Comparison of ENCODE assay signal across 11 cellular contexts in the genomic region with DNA sequence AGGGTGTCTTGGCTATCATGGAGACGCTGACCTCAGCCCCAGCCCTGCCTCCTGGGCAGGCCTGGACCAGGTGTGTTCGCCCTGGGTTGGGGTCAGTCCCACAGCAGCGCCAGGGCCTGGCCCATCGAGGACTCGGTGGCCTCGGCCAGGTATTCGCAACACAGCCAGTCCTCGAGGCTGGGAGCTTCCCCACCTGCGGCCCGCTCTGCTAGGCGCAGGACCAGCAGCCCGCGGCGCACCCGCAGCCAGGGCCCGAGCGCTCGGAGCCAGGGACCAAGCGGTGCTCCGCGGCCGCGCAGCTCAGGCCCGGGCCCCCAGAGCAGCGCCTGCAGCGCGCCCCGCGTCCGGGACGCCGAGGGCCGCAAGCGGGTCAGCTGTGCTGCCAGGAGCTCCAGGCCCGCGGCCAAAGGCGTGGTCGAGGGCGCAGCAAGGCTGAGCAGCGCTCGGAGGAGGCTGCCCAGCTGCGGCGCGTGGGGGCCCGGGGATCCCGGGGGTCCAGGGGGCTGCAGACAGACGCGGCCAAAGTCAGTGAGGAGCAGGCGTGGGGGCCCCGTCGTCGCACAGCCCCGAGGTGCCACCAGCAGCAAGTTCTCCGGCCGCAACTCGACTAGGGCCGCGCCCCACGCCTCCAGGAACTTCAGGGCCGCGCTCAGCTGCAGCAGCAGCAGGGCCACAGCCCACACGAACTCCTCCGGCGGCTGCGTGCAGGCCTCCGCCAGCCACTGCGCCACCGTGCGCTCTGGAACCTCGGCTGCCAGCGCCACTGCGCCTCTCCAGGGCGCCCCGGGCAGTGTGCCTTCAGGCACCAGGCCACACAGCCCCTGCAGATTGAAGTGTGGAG. TPM values are rescaled to one million over a fixed set of nuclear protein-coding genes. Genes with fewer than 3 reads are reported as not detected.
DNase-seq lines count a peak whose midpoint lies in the region; ATAC-seq and TF ChIP-seq lines count a peak whose summit lies in the region.
"Had no signal": no experiment of that assay in that cellular context is flagged by ENCODE, and none has a peak within 500 bp of the region (broad histone marks: within the 10 kb centered on the region; RNA-seq: fewer than 3 reads in every experiment).

No MANE protein-coding gene starts in this region.

- WGBS in gastroesophageal sphincter (ENCODE audit: low coverage in 1 of 2), 2 donors, result 20% methylated on average over 3 of the region's 74 CpGs; no CpG with 5 or more reads in 1 of the 2 donors

- no peaks in the 10 kb centered on the region for H3K9me3 ChIP-seq in Peyer's patch
- no peaks in the 10 kb centered on the region for H3K9me3 ChIP-seq in gastroesophageal sphincter
- H3K9me3 ChIP-seq in skeletal muscle satellite cell (replicated peaks; ENCODE audit: low read length), result no peaks in the 10 kb centered on the region

- H3K9me3 Mint-ChIP-seq in mesothelial cell of epicardium, result no peaks in the 10 kb centered on the region
- H3K9me3 Mint-ChIP-seq: activated T-helper 17 cell treated with anti-CD3 and anti-CD28 coated beads, Interleukin-2, amount 50 U/mL, for 72 hours had no signal

- TF ChIP-seq CTCF in Peyer's patch (IDR thresholded peaks at IDR 0.05) (peak in 3 of 6 experiments; percentile 19 to 29 (median 22)), gastroesophageal sphincter (IDR thresholded peaks at IDR 0.05) (no peak), mesothelial cell of epicardium (IDR thresholded peaks at IDR 0.05; ENCODE audit: unreplicated experiment) (no peak)

- H3K36me3 Mint-ChIP-seq in mesothelial cell of epicardium, result peaks cover 13% of the 10 kb centered on the region

- H3K27ac Mint-ChIP-seq in mesothelial cell of epicardium, result no peak overlapping the region
- H3K27ac Mint-ChIP-seq: activated CD4-positive, alpha-beta T cell treated with anti-CD3 and anti-CD28 coated beads for 36 hours had no signal

- H3K4me3 Mint-ChIP-seq in mesothelial cell of epicardium, result no peak overlapping the region
- H3K4me3 Mint-ChIP-seq: activated T-helper 17 cell treated with anti-CD3 and anti-CD28 coated beads, Interleukin-2, amount 50 U/mL, for 72 hours had no signal

- peak overlapping the region in 3 of 4 donors; percentile 43 to 57 (median 55) for H3K27ac ChIP-seq in Peyer's patch
- peak overlapping the region in 3 of 4 donors; percentile 5 to 94 (median 60) for H3K27ac ChIP-seq in gastroesophageal sphincter
- H3K27ac ChIP-seq: brain microvascular endothelial cell, epithelial cell of prostate had no signal

- H3K27me3 ChIP-seq in Peyer's patch (no peaks in the 10 kb centered on the region), gastroesophageal sphincter (no peaks in the 10 kb centered on the region), skeletal muscle satellite cell (ENCODE audit: control insufficient read depth, insufficient read depth, low read length) (no peaks in the 10 kb centered on the region)
- H3K27me3 ChIP-seq: brain microvascular endothelial cell had no signal

- no peak overlapping the region for H3K9ac ChIP-seq in skeletal muscle satellite cell (ENCODE audit: low read depth, low read length)

- no peak for TF ChIP-seq POLR2A in Peyer's patch (IDR thresholded peaks at IDR 0.05)
- TF ChIP-seq POLR2A in gastroesophageal sphincter (IDR thresholded peaks at IDR 0.05), result no peak

- H3K36me3 ChIP-seq in Peyer's patch (peaks cover 0 to 19% (median 0%) of the 10 kb centered on the region in 3 donors), gastroesophageal sphincter (peaks cover 0 to 47% of the 10 kb centered on the region in 2 donors), skeletal muscle satellite cell (ENCODE audit: insufficient read depth, low read length) (peaks cover 37% of the 10 kb centered on the region)

- H3K4me3 ChIP-seq in Peyer's patch (no peak overlapping the region), gastroesophageal sphincter (peak overlapping the region in 1 of 2 donors; percentile 24), skeletal muscle satellite cell (ENCODE audit: low read length) (no peak overlapping the region)

- ATAC-seq in gastroesophageal sphincter (peak; percentile 29), HG02938 (IDR thresholded peaks at IDR 0.05; ENCODE audit: unreplicated experiment) (no peak)
- ATAC-seq: activated CD4-positive, alpha-beta T cell treated with anti-CD3 and anti-CD28 coated beads for 36 hours; activated T-helper 17 cell treated with anti-CD3 and anti-CD28 coated beads, Interleukin-2, amount 50 U/mL, for 72 hours had no signal

- no peaks in the 10 kb centered on the region for H3K27me3 Mint-ChIP-seq in mesothelial cell of epicardium (ENCODE audit: low read depth)
- H3K27me3 Mint-ChIP-seq: activated CD4-positive, alpha-beta T cell treated with anti-CD3 and anti-CD28 coated beads for 36 hours; activated T-helper 17 cell treated with anti-CD3 and anti-CD28 coated beads, Interleukin-2, amount 50 U/mL, for 72 hours had no signal

- no peak for TF ChIP-seq EP300 in gastroesophageal sphincter (IDR thresholded peaks at IDR 0.05)

- peak overlapping the region; percentile 38 for H3K4me2 ChIP-seq in skeletal muscle satellite cell (ENCODE audit: low read length)

- peak in 1 of 3 donors; percentile 74 for DNase-seq in Peyer's patch
- no peak for DNase-seq in mesothelial cell of epicardium (ENCODE audit: low spot score in 2 of 2, unreplicated experiment in 2 of 2)
- DNase-seq in NOMO-1 treated with dmso at 0.1 percent for 144 hours (lab: John Stamatoyannopoulos, UW; ENCODE audit: unreplicated experiment), result no peak

- H3K4me1 ChIP-seq in Peyer's patch, result peaks cover 7 to 57% (median 30%) of the 10 kb centered on the region in 4 donors
- H3K4me1 ChIP-seq in gastroesophageal sphincter, result peaks cover 0 to 67% (median 42%) of the 10 kb centered on the region in 3 donors
- H3K4me1 ChIP-seq in skeletal muscle satellite cell (ENCODE audit: control insufficient read depth, insufficient read depth, low read length), result peaks cover 41% of the 10 kb centered on the region

- peaks cover 22% of the 10 kb centered on the region for H3K4me1 Mint-ChIP-seq in mesothelial cell of epicardium

RNA-seq across cellular contexts. Expression of a gene that starts 6.2 kb away (rescaled TPM):
- total RNA-seq in Peyer's patch, result 1 to 10 TPM; 1.2 to 5.8 (median 2.6) TPM
- total RNA-seq in gastroesophageal sphincter, result 1 to 10 TPM in 1 of 4 donors, under 1 TPM in 2, not detected in 1; 0.16 to 1.3 (median 0.27) TPM
- total RNA-seq in skeletal muscle satellite cell (2012; rRNA removed), result not detected in 2 replicates
- 0.11 TPM in 1 of 3 replicates, not detected in the others for total RNA-seq in mesothelial cell of epicardium
- total RNA-seq: activated CD4-positive, alpha-beta T cell treated with anti-CD3 and anti-CD28 coated beads for 36 hours had no signal

RNA-seq across cellular contexts. Expression of a gene that starts 19.6 kb away (rescaled TPM):
- total RNA-seq in Peyer's patch (not detected), gastroesophageal sphincter (under 1 TPM in 1 of 4 donors, not detected in 3; 0.37 TPM), mesothelial cell of epicardium (0.80 TPM in 1 of 3 replicates, not detected in the others)
- 2.3 and 9.4 TPM in 2 replicates for total RNA-seq in skeletal muscle satellite cell (2012; rRNA removed)
- total RNA-seq: HT1080 had no signal

RNA-seq across cellular contexts. Expression of a gene that starts 26.7 kb away (rescaled TPM):
- total RNA-seq in Peyer's patch, result 1 to 10 TPM in 2 of 4 donors, under 1 TPM in 1, not detected in 1; 0.95 to 4.7 (median 1.6) TPM
- 1 to 10 TPM in 1 of 4 donors, under 1 TPM in 3; 0.23 to 1.2 (median 0.47) TPM for total RNA-seq in gastroesophageal sphincter
- total RNA-seq in skeletal muscle satellite cell (2012; rRNA removed), result 0.76 and 1.1 TPM in 2 replicates
- 42.4 to 50.1 TPM (median 44.5 TPM) in 3 replicates for total RNA-seq in mesothelial cell of epicardium

RNA-seq across cellular contexts. Expression of a gene that starts 32.1 kb away (rescaled TPM):
- total RNA-seq in Peyer's patch (1 to 10 TPM in 1 of 4 donors, under 1 TPM in 1, not detected in 2; 0.54 to 5.0 TPM), gastroesophageal sphincter (not detected), mesothelial cell of epicardium (0.59 to 0.60 TPM (median 0.60 TPM) in 3 replicates)
- under 0.01 TPM in 2 replicates for total RNA-seq in skeletal muscle satellite cell (2012; rRNA removed)
- total RNA-seq: activated CD4-positive, alpha-beta T cell treated with anti-CD3 and anti-CD28 coated beads for 36 hours; HT1080 had no signal

RNA-seq across cellular contexts. Expression of a gene that starts 39.2 kb away (rescaled TPM):
- total RNA-seq in Peyer's patch (100 to 1,000 TPM in 1 of 4 donors, 10 to 100 TPM in 3; 38.7 to 133 (median 72.3) TPM), gastroesophageal sphincter (10 to 100 TPM; 27.5 to 40.3 (median 37.4) TPM), mesothelial cell of epicardium (142 to 156 TPM (median 146 TPM) in 3 replicates)
- total RNA-seq in skeletal muscle satellite cell (2012; rRNA removed), result 25.3 and 25.8 TPM in 2 replicates
